12 cellular contexts compared by ENCODE assay signal in the genomic region with DNA sequence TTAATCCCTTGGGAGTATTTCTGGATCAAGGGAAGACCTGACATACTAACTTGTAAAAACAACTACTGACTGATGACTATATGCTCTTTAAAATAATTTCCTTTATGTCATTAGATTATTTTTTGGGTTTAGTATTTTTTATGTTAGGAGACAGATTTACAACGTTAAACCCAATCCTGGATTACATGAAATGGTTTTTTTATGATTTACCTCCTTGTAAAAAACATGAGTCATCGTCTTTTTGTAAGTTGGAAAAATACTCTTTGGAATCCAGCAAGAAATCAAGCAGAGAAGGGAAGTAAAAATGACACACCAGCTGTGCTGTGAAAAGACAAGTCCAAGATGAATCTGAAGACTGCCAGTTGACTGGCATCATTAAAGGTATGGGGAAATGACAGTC. TPM values are rescaled to one million over a fixed set of nuclear protein-coding genes. Genes with fewer than 3 reads are reported as not detected.
DNase-seq lines count a peak whose midpoint lies in the region; ATAC-seq lines count a peak whose summit lies in the region.
"Had no signal": no experiment of that assay in that cellular context is flagged by ENCODE, and none has a peak within 500 bp of the region (broad histone marks: within the 10 kb centered on the region; RNA-seq: fewer than 3 reads in every experiment).

No MANE protein-coding gene starts in this region.

- CTCF ChIA-PET in T-cell (lab: Charles Lee) = no interaction called here

- H3K36me3 ChIP-seq in urinary bladder (ENCODE audit: insufficient read depth) = peaks cover 2% of the 10 kb centered on the region
- H3K36me3 ChIP-seq in HAP-1 (replicated peaks) = peaks cover 34% of the 10 kb centered on the region

- no peak for ATAC-seq in T-cell (replicated peaks in 1 of 4)
- no peak for ATAC-seq in GM21360 (IDR thresholded peaks at IDR 0.05; ENCODE audit: unreplicated experiment)

- WGBS in urinary bladder = 32% methylated on average over 2 of the region's 2 CpGs

- H3K4me1 ChIP-seq in urinary bladder (ENCODE audit: insufficient read depth) = no peaks in the 10 kb centered on the region
- H3K4me1 ChIP-seq in HAP-1 = peaks cover 28% of the 10 kb centered on the region

- DNase-seq in activated naive CD4-positive, alpha-beta T cell treated with anti-CD3 and anti-CD28 coated beads, Interleukin-2, amount 50 U/mL, for 16 hours = no peak
- DNase-seq in T-cell = no peak
- no peak for DNase-seq in epithelial cell of prostate (ENCODE audit: low read depth, low spot score)
- no peak for DNase-seq in HAP-1 (ENCODE audit: low spot score in 2 of 2)
- no peak for DNase-seq in HK-2 (ENCODE audit: unreplicated experiment)
- DNase-seq: activated CD4-positive, alpha-beta T cell treated with anti-CD3 and anti-CD28 coated beads, Interleukin-2, amount 50 U/mL, for 4 hours; naive B cell; NCI-H2029 had no signal

- peaks cover 7% of the 10 kb centered on the region for H3K9me3 Mint-ChIP-seq in activated naive CD4-positive, alpha-beta T cell treated with anti-CD3 and anti-CD28 coated beads, Interleukin-2, amount 50 U/mL, for 24 hours
- peaks cover 0 to 7% (median 0%) of the 10 kb centered on the region in 3 donors for H3K9me3 Mint-ChIP-seq in T-cell
- H3K9me3 Mint-ChIP-seq: naive B cell had no signal

- no peak overlapping the region for H3K4me3 ChIP-seq in urinary bladder (ENCODE audit: low read depth, low read length)
- H3K4me3 ChIP-seq in HAP-1 = no peak overlapping the region
- H3K4me3 ChIP-seq: BLaER1 had no signal

- POLR2A ChIA-PET in T-cell (lab: Charles Lee) = no interaction called here

- peak overlapping the region; percentile 95 for H3K27ac Mint-ChIP-seq in activated naive CD4-positive, alpha-beta T cell treated with anti-CD3 and anti-CD28 coated beads, Interleukin-2, amount 50 U/mL, for 24 hours
- H3K27ac Mint-ChIP-seq in T-cell = peak overlapping the region; percentile 82 to 89

- peaks cover 89% of the 10 kb centered on the region for H3K4me1 Mint-ChIP-seq in activated naive CD4-positive, alpha-beta T cell treated with anti-CD3 and anti-CD28 coated beads, Interleukin-2, amount 50 U/mL, for 24 hours
- peaks cover 78 to 95% (median 89%) of the 10 kb centered on the region in 3 donors for H3K4me1 Mint-ChIP-seq in T-cell

- H3K27me3 ChIP-seq in HAP-1 (ENCODE audit: low read depth) = no peaks in the 10 kb centered on the region
- H3K27me3 ChIP-seq: BLaER1 had no signal

- H3K36me3 Mint-ChIP-seq in activated naive CD4-positive, alpha-beta T cell treated with anti-CD3 and anti-CD28 coated beads, Interleukin-2, amount 50 U/mL, for 24 hours = peaks cover 54% of the 10 kb centered on the region
- peaks cover 55% of the 10 kb centered on the region for H3K36me3 Mint-ChIP-seq in T-cell

- in situ Hi-C loops in HAP-1 (cut with MboI; ENCODE audit: low sequenced_read_pairs) = no loop called here

- peak overlapping the region; percentile 83 for H3K4me3 Mint-ChIP-seq in activated naive CD4-positive, alpha-beta T cell treated with anti-CD3 and anti-CD28 coated beads, Interleukin-2, amount 50 U/mL, for 24 hours
- peak overlapping the region; percentile 53 to 67 (median 55) for H3K4me3 Mint-ChIP-seq in T-cell

- no peaks in the 10 kb centered on the region for H3K9me3 ChIP-seq in HAP-1
- H3K9me3 ChIP-seq: BLaER1 had no signal

- peak overlapping the region; percentile 19 for H3K27ac ChIP-seq in epithelial cell of prostate
- H3K27ac ChIP-seq in urinary bladder (ENCODE audit: low read depth) = peak overlapping the region; percentile 67
- H3K27ac ChIP-seq: BLaER1 had no signal

- H3K27me3 Mint-ChIP-seq in activated naive CD4-positive, alpha-beta T cell treated with anti-CD3 and anti-CD28 coated beads, Interleukin-2, amount 50 U/mL, for 24 hours = no peaks in the 10 kb centered on the region
- H3K27me3 Mint-ChIP-seq in T-cell = no peaks in the 10 kb centered on the region
- H3K27me3 Mint-ChIP-seq: naive B cell had no signal

RNA-seq across cellular contexts. Expression of gene STK4, which starts 6.7 kb away (rescaled TPM):
- total RNA-seq in T-cell (100 to 1,000 TPM; 244 to 315 (median 271) TPM), urinary bladder (37.5 TPM)
- polyA plus RNA-seq in urinary bladder = 11.6 TPM

RNA-seq across cellular contexts. Expression of gene TOMM34, which starts 12.9 kb away (rescaled TPM):
- total RNA-seq in T-cell (10 to 100 TPM in 3 of 5 donors, 1 to 10 TPM in 2; 7.8 to 12.8 (median 11.4) TPM), urinary bladder (12.3 TPM)
- polyA plus RNA-seq in urinary bladder = 19.5 TPM
